8 cellular contexts compared by ENCODE assay signal in genomic region chr16:72990003-72990521, GRCh38. TPM values are rescaled to one million over a fixed set of nuclear protein-coding genes. Genes with fewer than 3 reads are reported as not detected.
A peak's percentile ranks its signal among the peaks of the same experiment; 100 is the strongest.
DNase-seq lines count a peak whose midpoint lies in the region; ATAC-seq and TF ChIP-seq lines count a peak whose summit lies in the region.

No MANE protein-coding gene starts in this region.

- no peak for ATAC-seq in GM21717 (IDR thresholded peaks at IDR 0.05; ENCODE audit: unreplicated experiment)
- no peak for ATAC-seq in HG03159 (IDR thresholded peaks at IDR 0.05; ENCODE audit: unreplicated experiment)
- ATAC-seq in activated CD4-positive, CD25-positive, alpha-beta regulatory T cell treated with anti-CD3 and anti-CD28 coated beads, Interleukin-2, amount 50 U/mL, for 24 hours: no peak
- ATAC-seq in GM21619 (IDR thresholded peaks at IDR 0.05; ENCODE audit: unreplicated experiment): no peak

- H3K27ac ChIP-seq in neuronal stem cell (replicated peaks; ENCODE audit: low read length): no peak overlapping the region

- H2AFZ ChIP-seq in neuronal stem cell (ENCODE audit: low read length): no peak overlapping the region

- H3K4me3 ChIP-seq in MG63: peak overlapping the region; percentile 26
- H3K4me3 ChIP-seq in epithelial cell of proximal tubule (ENCODE audit: low read depth, low read length): peak overlapping the region; percentile 41
- no peak overlapping the region for H3K4me3 ChIP-seq in neuronal stem cell (ENCODE audit: low read length in 2 of 2)

- no peak overlapping the region for H3K23ac ChIP-seq in neuronal stem cell (ENCODE audit: low read depth, low read length, poor library complexity)

- no peak overlapping the region for H2AK5ac ChIP-seq in neuronal stem cell (ENCODE audit: low read depth, low read length)

- H2BK5ac ChIP-seq in neuronal stem cell (ENCODE audit: low read length): no peak overlapping the region

- H2BK120ac ChIP-seq in neuronal stem cell (ENCODE audit: low read depth, low read length): no peak overlapping the region

- no peak overlapping the region for H4K8ac ChIP-seq in neuronal stem cell (ENCODE audit: low read depth, low read length)

- peaks cover 3% of the 10 kb centered on the region for H3K79me1 ChIP-seq in neuronal stem cell (ENCODE audit: low read depth, low read length)

- H3K18ac ChIP-seq in neuronal stem cell (ENCODE audit: low read length): peak overlapping the region; percentile 88

- H4K91ac ChIP-seq in neuronal stem cell (ENCODE audit: low read depth, low read length, poor library complexity): no peak overlapping the region

- H3K4me2 ChIP-seq in neuronal stem cell (ENCODE audit: insufficient read depth, low read length, poor library complexity, severe bottlenecking): no peak overlapping the region

- no peak overlapping the region for H3K14ac ChIP-seq in neuronal stem cell (ENCODE audit: low read length)

- no peak for TF ChIP-seq CTCF in epithelial cell of proximal tubule (conservative IDR thresholded peaks at IDR 0.05; ENCODE audit: low read depth, low read length)

- DNase-seq in Ammon's horn (ENCODE audit: low spot score) (peak; percentile 62), MG63 (peak; percentile 76), epithelial cell of proximal tubule (ENCODE audit: low read depth) (no peak), neuronal stem cell (ENCODE audit: low spot score) (no peak)

- peak overlapping the region; percentile 12 for H2BK15ac ChIP-seq in neuronal stem cell (ENCODE audit: low read length)

- H3K27me3 ChIP-seq in MG63 (no peaks in the 10 kb centered on the region), neuronal stem cell (ENCODE audit: control insufficient read depth in 3 of 3, insufficient read depth in 3 of 3, low read depth in 1 of 3, low read length in 3 of 3) (no peaks in the 10 kb centered on the region)

- H2BK12ac ChIP-seq in neuronal stem cell (ENCODE audit: low read length): no peak overlapping the region

- WGBS in neuronal stem cell (ENCODE audit: extremely low coverage in 2 of 2, insufficient read length in 2 of 2, insufficient replicate concordance in 1 of 2), 2 donors: no CpG with 5 or more reads among the region's 17 CpGs

- no peaks in the 10 kb centered on the region for H3K9me3 ChIP-seq in MG63
- H3K9me3 ChIP-seq in neuronal stem cell (replicated peaks in 1 of 2; ENCODE audit: control insufficient read depth in 2 of 2, insufficient read depth in 1 of 2, low read depth in 1 of 2, low read length in 2 of 2): no peaks in the 10 kb centered on the region

- H3K36me3 ChIP-seq in MG63 (no peaks in the 10 kb centered on the region), neuronal stem cell (replicated peaks in 1 of 2; ENCODE audit: control insufficient read depth in 2 of 2, insufficient read depth in 2 of 2, low read length in 2 of 2) (peaks cover 0 to 10% of the 10 kb centered on the region in 2 donors)

- no peak overlapping the region for H3K4ac ChIP-seq in neuronal stem cell (ENCODE audit: low read length)

- H3K4me1 ChIP-seq in neuronal stem cell (ENCODE audit: control insufficient read depth in 2 of 2, insufficient read depth in 1 of 2, low read depth in 1 of 2, low read length in 2 of 2): peaks cover 34 to 44% of the 10 kb centered on the region in 2 donors

- H3K9ac ChIP-seq in neuronal stem cell (ENCODE audit: low read depth, low read length, poor library complexity): no peak overlapping the region

RNA-seq across cellular contexts. Expression of gene ZFHX3, which starts 57.9 kb away (rescaled TPM):
- 0.89 and 1.2 TPM in 2 replicates for total RNA-seq in MG63 (2014; rRNA removed; shearing (Covaris generic); ENCODE audit: low replicate concordance)
- 7.2 and 9.6 TPM in 2 replicates for total RNA-seq in epithelial cell of proximal tubule
- polyA plus RNA-seq in neuronal stem cell (2013, experiment 1 of 2): 1.8 TPM
- polyA plus RNA-seq in neuronal stem cell (2013, experiment 2 of 2): 2.1 TPM

Comparison
In these comparisons a context has a peak if more than half of its experiments do, and no peak if none do; other contexts are left out.
1. DNase-seq: peak in Ammon's horn (single experiment) and MG63 (single experiment); none in epithelial cell of proximal tubule (single experiment) and neuronal stem cell (single experiment).
2. H3K4me3 ChIP-seq: peak in MG63 (single experiment) and epithelial cell of proximal tubule (single experiment); none in neuronal stem cell (0 of 2).